ENCODE assay signal across 8 cellular contexts in the genomic region with DNA sequence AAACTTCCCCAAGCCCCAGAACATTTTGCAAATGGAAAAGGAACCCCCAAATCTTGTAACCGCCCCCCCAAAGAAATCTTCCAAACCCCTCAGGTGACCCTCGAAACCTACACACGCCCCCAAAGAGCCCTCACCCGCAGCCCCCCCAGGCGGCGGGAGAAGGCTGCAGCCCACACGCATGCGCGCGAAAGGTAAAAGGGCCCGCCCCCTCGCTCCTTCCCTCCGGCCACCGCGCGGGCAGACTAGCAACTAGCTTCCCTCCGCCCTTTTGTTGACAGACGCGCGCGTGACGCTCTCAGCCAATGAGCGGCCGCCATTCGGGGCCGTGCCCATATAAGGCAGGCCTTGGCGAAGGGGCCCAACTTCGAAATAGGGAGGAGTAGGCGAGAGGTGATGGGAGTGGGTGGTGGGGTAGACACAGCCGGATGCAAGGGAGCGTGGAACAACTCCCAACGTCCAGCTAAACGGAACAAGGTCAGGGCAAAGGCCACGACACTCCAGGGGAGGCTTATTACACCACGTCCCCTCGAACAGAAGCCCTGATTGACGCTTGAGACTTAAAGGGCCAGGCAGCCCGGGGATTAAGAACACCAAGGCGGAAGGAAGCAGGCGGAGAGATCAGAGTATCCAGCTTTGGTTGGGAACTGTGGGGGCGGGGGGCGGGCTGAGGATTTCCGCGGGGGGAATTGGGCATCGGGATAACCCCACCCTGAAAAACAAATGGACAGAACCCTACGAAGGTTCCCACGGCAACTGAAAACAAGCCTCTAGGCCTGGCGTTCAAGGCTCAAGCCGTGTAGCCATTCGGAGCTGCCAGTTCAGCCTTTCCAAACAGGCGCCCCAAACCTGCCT. TPM values are rescaled to one million over a fixed set of nuclear protein-coding genes. Genes with fewer than 3 reads are reported as not detected.
DNase-seq lines count a peak whose midpoint lies in the region; ATAC-seq, FAIRE-seq and TF ChIP-seq lines count a peak whose summit lies in the region.

No MANE protein-coding gene starts in this region.

- FAIRE-seq in D721Med (lab: Jason Lieb, UNC) (peak; percentile 44), endothelial cell of umbilical vein (lab: Jason Lieb, UNC) (peak; percentile 96)

- peak overlapping the region; percentile 99 for H3K27ac Mint-ChIP-seq in mesothelial cell of epicardium

- ATAC-seq in GM21526 (IDR thresholded peaks at IDR 0.05; ENCODE audit: low FRiP score, unreplicated experiment): peak; percentile 76

- H3K4me2 ChIP-seq in OCI-LY3 (ENCODE audit: low read length) (peak overlapping the region; percentile 86), endothelial cell of umbilical vein (ENCODE audit: insufficient read depth, low read length) (peak overlapping the region; percentile 98)

- peaks cover 14% of the 10 kb centered on the region for H3K36me3 Mint-ChIP-seq in mesothelial cell of epicardium

- H3K4me3 Mint-ChIP-seq in mesothelial cell of epicardium: peak overlapping the region; percentile 93

- intact Hi-C loops in endothelial cell of umbilical vein (cut with micrococcal nuclease): loop anchor here (1.0 kb wide), 2 partner anchors 25 to 52 kb away; partner anchors contain the start of genes QPCTL and SIX5

- CTCF ChIA-PET in endothelial cell of umbilical vein (lab: Charles Lee): interaction anchor here (0.6 to 3.7 kb wide), 16 partner anchors 12 to 278 kb away, joined by 3 to 51 read pairs (median 4); partner anchors contain the start of genes DMPK, DMWD, FBXO46 and QPCTL

- H3K27me3 ChIP-seq in OCI-LY3 (ENCODE audit: low read depth, low read length) (no peaks in the 10 kb centered on the region), endothelial cell of umbilical vein (ENCODE audit: control insufficient read depth in 2 of 2, insufficient read depth in 2 of 2, low read length in 2 of 2) (no peaks in the 10 kb centered on the region)

- no peak for TF ChIP-seq POLR2A in endothelial cell of umbilical vein (IDR thresholded peaks at IDR 0.05; ENCODE audit: low read depth, low read length)

- no peaks in the 10 kb centered on the region for H3K9me1 ChIP-seq in endothelial cell of umbilical vein (replicated peaks; ENCODE audit: control insufficient read depth, extremely low read depth, insufficient read depth, low read length)

- BruUV-seq in endothelial cell of umbilical vein (replicated peaks; lab: Mats Ljungman, UMichigan): TSS peak; percentile 86

- H3K4me3 ChIP-seq in OCI-LY3 (ENCODE audit: low read length): peak overlapping the region; percentile 83
- peak overlapping the region; percentile 54 to 93 (median 61) for H3K4me3 ChIP-seq in endothelial cell of umbilical vein (replicated peaks in 1 of 3; ENCODE audit: insufficient read depth in 1 of 3, low read depth in 1 of 3, low read length in 3 of 3)

- TF ChIP-seq CTCF in D721Med (IDR thresholded peaks at IDR 0.05; ENCODE audit: insufficient read depth, missing control alignments): no peak
- peak; percentile 34 for TF ChIP-seq CTCF in OCI-LY3 (IDR thresholded peaks at IDR 0.05; ENCODE audit: low read depth, low read length)
- TF ChIP-seq CTCF in endothelial cell of umbilical vein (IDR thresholded peaks at IDR 0.05; ENCODE audit: extremely low read depth in 1 of 2, insufficient read depth in 1 of 2, low read depth in 1 of 2, low read length in 2 of 2): peak in 1 of 2 donors; percentile 33
- TF ChIP-seq CTCF in mesothelial cell of epicardium (IDR thresholded peaks at IDR 0.05; ENCODE audit: unreplicated experiment): no peak

- H3K36me3 ChIP-seq in OCI-LY3 (replicated peaks; ENCODE audit: low read depth, low read length) (peaks cover 24% of the 10 kb centered on the region), endothelial cell of umbilical vein (ENCODE audit: control insufficient read depth in 2 of 2, extremely low read depth in 1 of 2, insufficient read depth in 2 of 2, low read length in 2 of 2) (peaks cover 0 to 9% of the 10 kb centered on the region in 2 experiments)

- no peaks in the 10 kb centered on the region for H3K27me3 Mint-ChIP-seq in mesothelial cell of epicardium (ENCODE audit: low read depth)

- H3K4me1 ChIP-seq in OCI-LY3 (ENCODE audit: low read length) (peaks cover 17% of the 10 kb centered on the region), endothelial cell of umbilical vein (ENCODE audit: control insufficient read depth, extremely low read depth, insufficient read depth, low read length) (peaks cover 20% of the 10 kb centered on the region)

- no peaks in the 10 kb centered on the region for H3K9me3 ChIP-seq in OCI-LY3 (ENCODE audit: insufficient read depth, low read length)
- H3K9me3 ChIP-seq in endothelial cell of umbilical vein (replicated peaks; ENCODE audit: control insufficient read depth, insufficient read depth, low read length): no peaks in the 10 kb centered on the region

- POLR2A ChIA-PET in endothelial cell of umbilical vein (lab: Charles Lee): interaction anchor here (0.6 to 2.2 kb wide), 7 partner anchors 10 to 151 kb away, joined by 3 to 24 read pairs (median 4); partner anchors contain the start of genes FBXO46, QPCTL, SIX5 and SNRPD2

- DNase-seq in D721Med (ENCODE audit: insufficient read length, low spot score): peak; percentile 85
- DNase-seq in HuH-7.5 (ENCODE audit: low spot score): peak; percentile 96
- DNase-seq in activated T-cell treated with anti-CD3 and anti-CD28 coated beads for 24 hours (ENCODE audit: low read depth): peak; percentile 95
- DNase-seq in endothelial cell of umbilical vein (ENCODE audit: low read depth, low spot score): peak; percentile 100
- peak; percentile 95 to 96 for DNase-seq in mesothelial cell of epicardium (ENCODE audit: low spot score in 2 of 2, unreplicated experiment in 2 of 2)
- DNase-seq in stimulated activated CD8-positive, alpha-beta memory T cell treated with anti-CD3 and anti-CD28 coated beads, Interleukin-15, amount 100 ng/mL, for 4 hours (ENCODE audit: low read depth in 2 of 2): peak; percentile 96 to 97

- no peaks in the 10 kb centered on the region for H3K9me3 Mint-ChIP-seq in mesothelial cell of epicardium

- dilution Hi-C loops in endothelial cell of umbilical vein (cut with MboI; ENCODE audit: extremely low pct_ligation_motif_present, low sequenced_read_pairs): no loop called here

- peaks cover 24% of the 10 kb centered on the region for H3K4me1 Mint-ChIP-seq in mesothelial cell of epicardium

- H3K27ac ChIP-seq in OCI-LY3 (ENCODE audit: low read length): peak overlapping the region; percentile 78
- peak overlapping the region; percentile 43 for H3K27ac ChIP-seq in endothelial cell of umbilical vein (ENCODE audit: insufficient read depth, low read depth, low read length)

- H3K9ac ChIP-seq in OCI-LY3 (ENCODE audit: low read length) (peak overlapping the region; percentile 90), endothelial cell of umbilical vein (replicated peaks; ENCODE audit: extremely low read depth, insufficient read depth, low read length) (peak overlapping the region; percentile 76)

- H2AFZ ChIP-seq in OCI-LY3 (ENCODE audit: low read depth, low read length) (peak overlapping the region; percentile 18; the same call in 1 of the 2 replicates), endothelial cell of umbilical vein (ENCODE audit: low read depth, low read length) (peak overlapping the region; percentile 54)

- H4K20me1 ChIP-seq in OCI-LY3 (ENCODE audit: insufficient read depth, low read length): no peaks in the 10 kb centered on the region
- no peaks in the 10 kb centered on the region for H4K20me1 ChIP-seq in endothelial cell of umbilical vein (replicated peaks; ENCODE audit: control insufficient read depth, extremely low read depth, insufficient read depth, low read length)

- H3K79me2 ChIP-seq in OCI-LY3 (ENCODE audit: low read length): peaks cover 58% of the 10 kb centered on the region
- peaks cover 25% of the 10 kb centered on the region for H3K79me2 ChIP-seq in endothelial cell of umbilical vein (ENCODE audit: control insufficient read depth, insufficient read depth, low read length)

RNA-seq across cellular contexts. Expression of gene FBXO46, which starts 13.3 kb away (rescaled TPM):
- total RNA-seq in endothelial cell of umbilical vein: 18.3 and 21.2 TPM in 2 replicates
- polyA plus RNA-seq in endothelial cell of umbilical vein: 7.7 and 7.8 TPM in 2 replicates
- polyA plus RNA-seq in endothelial cell of umbilical vein (2011; cell fraction: cytosol; rRNA removed): 2.8 and 4.9 TPM in 2 replicates
- 16.6 and 19.7 TPM in 2 replicates for polyA plus RNA-seq in endothelial cell of umbilical vein (2011; cell fraction: nucleus; rRNA removed)
- 5.8 and 6.7 TPM in 2 replicates for polyA plus RNA-seq in endothelial cell of umbilical vein (2012)
- 3.1 and 6.1 TPM in 2 replicates for polyA minus RNA-seq in endothelial cell of umbilical vein
- polyA minus RNA-seq in endothelial cell of umbilical vein (2011; cell fraction: cytosol; rRNA and poly(A)+ RNA removed): 9.2 TPM
- polyA minus RNA-seq in endothelial cell of umbilical vein (2011; cell fraction: nucleus; rRNA and poly(A)+ RNA removed): 8.7 and 11.6 TPM in 2 replicates
- 30.6 to 37.3 TPM (median 36.6 TPM) in 3 replicates for total RNA-seq in mesothelial cell of epicardium

RNA-seq across cellular contexts. Expression of gene MEIOSIN, which starts 15.9 kb away (rescaled TPM):
- total RNA-seq in endothelial cell of umbilical vein (not detected in 2 replicates), mesothelial cell of epicardium (not detected in 3 replicates)
- polyA plus RNA-seq in endothelial cell of umbilical vein: not detected in 2 replicates
- polyA plus RNA-seq in endothelial cell of umbilical vein (2011; cell fraction: cytosol; rRNA removed): not detected in 2 replicates
- polyA plus RNA-seq in endothelial cell of umbilical vein (2011; cell fraction: nucleus; rRNA removed): not detected in 2 replicates
- not detected in 2 replicates for polyA plus RNA-seq in endothelial cell of umbilical vein (2012)
- not detected in 2 replicates for polyA minus RNA-seq in endothelial cell of umbilical vein
- not detected for polyA minus RNA-seq in endothelial cell of umbilical vein (2011; cell fraction: cytosol; rRNA and poly(A)+ RNA removed)
- polyA minus RNA-seq in endothelial cell of umbilical vein (2011; cell fraction: nucleus; rRNA and poly(A)+ RNA removed): not detected in 2 replicates

RNA-seq across cellular contexts. Expression of gene QPCTL, which starts 24.9 kb away (rescaled TPM):
- total RNA-seq in endothelial cell of umbilical vein (15.3 and 17.6 TPM in 2 replicates), mesothelial cell of epicardium (8.0 to 10.6 TPM (median 9.1 TPM) in 3 replicates)
- 22.5 and 26.0 TPM in 2 replicates for polyA plus RNA-seq in endothelial cell of umbilical vein
- polyA plus RNA-seq in endothelial cell of umbilical vein (2011; cell fraction: cytosol; rRNA removed): 13.4 and 14.5 TPM in 2 replicates
- polyA plus RNA-seq in endothelial cell of umbilical vein (2011; cell fraction: nucleus; rRNA removed): 19.3 and 20.3 TPM in 2 replicates
- 9.4 and 12.6 TPM in 2 replicates for polyA plus RNA-seq in endothelial cell of umbilical vein (2012)
- 12.0 and 15.8 TPM in 2 replicates for polyA minus RNA-seq in endothelial cell of umbilical vein
- 11.7 TPM for polyA minus RNA-seq in endothelial cell of umbilical vein (2011; cell fraction: cytosol; rRNA and poly(A)+ RNA removed)
- 3.7 and 3.8 TPM in 2 replicates for polyA minus RNA-seq in endothelial cell of umbilical vein (2011; cell fraction: nucleus; rRNA and poly(A)+ RNA removed)

RNA-seq across cellular contexts. Expression of gene SNRPD2, which starts 25.6 kb away (rescaled TPM):
- total RNA-seq in endothelial cell of umbilical vein: 519 and 532 TPM in 2 replicates
- polyA plus RNA-seq in endothelial cell of umbilical vein: 406 and 512 TPM in 2 replicates
- 648 and 876 TPM in 2 replicates for polyA plus RNA-seq in endothelial cell of umbilical vein (2011; cell fraction: cytosol; rRNA removed)
- polyA plus RNA-seq in endothelial cell of umbilical vein (2011; cell fraction: nucleus; rRNA removed): 199 and 204 TPM in 2 replicates
- 523 and 699 TPM in 2 replicates for polyA plus RNA-seq in endothelial cell of umbilical vein (2012)
- 216 and 235 TPM in 2 replicates for polyA minus RNA-seq in endothelial cell of umbilical vein
- polyA minus RNA-seq in endothelial cell of umbilical vein (2011; cell fraction: cytosol; rRNA and poly(A)+ RNA removed): 64.3 TPM
- 23.7 and 27.2 TPM in 2 replicates for polyA minus RNA-seq in endothelial cell of umbilical vein (2011; cell fraction: nucleus; rRNA and poly(A)+ RNA removed)
- total RNA-seq in mesothelial cell of epicardium: 440 to 462 TPM (median 461 TPM) in 3 replicates

RNA-seq across cellular contexts. Expression of gene GIPR, which starts 49.3 kb away (rescaled TPM):
- not detected in 2 replicates for total RNA-seq in endothelial cell of umbilical vein
- not detected in 2 replicates for polyA plus RNA-seq in endothelial cell of umbilical vein
- polyA plus RNA-seq in endothelial cell of umbilical vein (2011; cell fraction: cytosol; rRNA removed): not detected in 2 replicates
- 0.04 and 0.07 TPM in 2 replicates for polyA plus RNA-seq in endothelial cell of umbilical vein (2011; cell fraction: nucleus; rRNA removed)
- not detected in 2 replicates for polyA plus RNA-seq in endothelial cell of umbilical vein (2012)
- polyA minus RNA-seq in endothelial cell of umbilical vein: 0.12 and 1.9 TPM in 2 replicates
- polyA minus RNA-seq in endothelial cell of umbilical vein (2011; cell fraction: cytosol; rRNA and poly(A)+ RNA removed): not detected
- 0.19 TPM in 1 of 2 replicates, not detected in the other for polyA minus RNA-seq in endothelial cell of umbilical vein (2011; cell fraction: nucleus; rRNA and poly(A)+ RNA removed)
- total RNA-seq in mesothelial cell of epicardium: 3.6 to 5.1 TPM (median 4.1 TPM) in 3 replicates

Comparison
In these comparisons a context has a peak if more than half of its experiments do, and no peak if none do; other contexts are left out.
1. Peak in every context shown above with its lines: DNase-seq, ATAC-seq, H3K4me3 ChIP-seq and H3K27ac ChIP-seq.